Comparison of ENCODE assay signal across 20 cellular contexts in the genomic region with DNA sequence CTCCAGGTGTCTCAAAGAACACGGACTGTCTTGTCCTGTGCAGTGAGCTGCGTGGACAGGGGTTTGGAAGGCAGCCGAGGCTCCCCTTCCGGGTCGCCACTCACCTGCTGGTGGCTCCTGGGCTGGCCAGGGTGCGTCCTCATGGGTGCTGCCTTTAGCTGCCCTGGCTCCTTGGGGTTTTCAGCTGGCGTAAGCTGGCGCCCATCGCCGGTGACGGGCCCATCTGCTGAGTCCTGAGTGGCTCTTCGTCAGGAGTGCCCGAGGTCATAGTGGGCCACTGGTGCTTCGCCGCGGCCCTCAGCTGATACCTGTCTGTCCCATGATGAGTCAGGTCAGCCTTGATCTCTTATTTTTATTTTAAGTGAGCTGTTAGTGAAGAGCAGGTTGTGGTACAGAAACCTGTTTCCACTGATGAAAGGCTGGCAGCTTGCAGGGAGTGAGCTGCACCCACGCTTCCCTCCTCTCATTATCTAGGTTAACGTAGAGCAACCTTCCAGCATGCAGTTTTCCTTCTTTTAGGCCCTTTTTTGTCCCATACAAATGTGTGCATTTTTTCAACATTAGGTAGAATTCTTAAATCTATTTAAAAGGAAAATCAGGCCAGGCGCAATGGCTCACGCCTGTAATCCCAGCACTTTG. TPM values are rescaled to one million over a fixed set of nuclear protein-coding genes. Genes with fewer than 3 reads are reported as not detected.
DNase-seq lines count a peak whose midpoint lies in the region; FAIRE-seq and TF ChIP-seq lines count a peak whose summit lies in the region.
"Had no signal": no experiment of that assay in that cellular context is flagged by ENCODE, and none has a peak within 500 bp of the region (broad histone marks: within the 10 kb centered on the region; RNA-seq: fewer than 3 reads in every experiment).

No MANE protein-coding gene starts in this region.

- DNase-seq in CD14-positive monocyte (ENCODE audit: low spot score) (no peak), H7 (peak; percentile 54), left ventricle myocardium inferior (peak; percentile 9), putamen (ENCODE audit: low spot score) (peak; percentile 67), kidney (no peak), UCSD-AML1 (lab: John Stamatoyannopoulos, UW; ENCODE audit: unreplicated experiment) (no peak)
- no peak for DNase-seq in activated CD8-positive, alpha-beta memory T cell treated with anti-CD3 and anti-CD28 coated beads, Interleukin-2, amount 50 U/mL, for 4 hours
- DNase-seq: AML-193, DND-41, HFFc6, KG1, NCI-H1694 treated with DMSO at 0.1 percent for 48 hours, NCI-H2107, NCI-H510A, NCI-H748 treated with DMSO at 0.1 percent for 48 hours, OCI-M1, SIG-M5 had no signal

- H3K36me3 Mint-ChIP-seq in CD14-positive monocyte = peaks cover 69 to 94% of the 10 kb centered on the region in 2 donors

- no peak for FAIRE-seq in kidney (lab: Jason Lieb, UNC)
- FAIRE-seq: H54 had no signal

- no peaks in the 10 kb centered on the region for H3K4me1 Mint-ChIP-seq in CD14-positive monocyte

- H3K9me3 ChIP-seq in left ventricle myocardium inferior (replicated peaks) = no peaks in the 10 kb centered on the region
- no peaks in the 10 kb centered on the region for H3K9me3 ChIP-seq in kidney (ENCODE audit: control insufficient read depth in 1 of 2, low read length in 2 of 2)

- H3K27me3 ChIP-seq in H7 (ENCODE audit: control insufficient read depth, insufficient read depth, low read length) (no peaks in the 10 kb centered on the region), left ventricle myocardium inferior (ENCODE audit: low read depth) (no peaks in the 10 kb centered on the region)

- H3K4me3 Mint-ChIP-seq in CD14-positive monocyte = peak overlapping the region in 1 of 2 donors; percentile 24
- H3K4me3 Mint-ChIP-seq: HFFc6 had no signal

- H3K27ac Mint-ChIP-seq in CD14-positive monocyte = peak overlapping the region in 4 of 7 donors; percentile 15 to 66 (median 38)
- H3K27ac Mint-ChIP-seq: HFFc6 had no signal

- no peaks in the 10 kb centered on the region for H3K9me3 Mint-ChIP-seq in CD14-positive monocyte
- H3K9me3 Mint-ChIP-seq: HFFc6 had no signal

- intact Hi-C loops in CD14-positive monocyte (cut with micrococcal nuclease) (no loop called here), left ventricle myocardium inferior (cut with micrococcal nuclease) (no loop called here), kidney (cut with DNase I) (no loop called here)

- no peak overlapping the region for H3K9ac ChIP-seq in kidney (ENCODE audit: low read length in 2 of 2)

- H3K27me3 Mint-ChIP-seq in CD14-positive monocyte (ENCODE audit: low read depth in 3 of 3) = no peaks in the 10 kb centered on the region

- H3K4me1 ChIP-seq in left ventricle myocardium inferior (peaks cover 2% of the 10 kb centered on the region), kidney (ENCODE audit: control insufficient read depth in 1 of 2, insufficient read depth in 1 of 2, low read depth in 1 of 2, low read length in 2 of 2) (peaks cover 4 to 23% of the 10 kb centered on the region in 2 donors)

- H3K27ac ChIP-seq in left ventricle myocardium inferior (replicated peaks) (no peak overlapping the region), kidney (ENCODE audit: low read depth in 2 of 2, low read length in 2 of 2) (no peak overlapping the region)

- H3K36me3 ChIP-seq in H7 (replicated peaks; ENCODE audit: control insufficient read depth, insufficient read depth, low read length) (peaks cover 11% of the 10 kb centered on the region), left ventricle myocardium inferior (peaks cover 89% of the 10 kb centered on the region), kidney (ENCODE audit: control insufficient read depth in 1 of 2, insufficient read depth in 2 of 2, low read length in 2 of 2) (peaks cover 20 to 53% of the 10 kb centered on the region in 2 donors)

- TF ChIP-seq CTCF in CD14-positive monocyte (IDR thresholded peaks at IDR 0.05) (no peak), left ventricle myocardium inferior (IDR thresholded peaks at IDR 0.05; ENCODE audit: borderline replicate concordance) (no peak), kidney (IDR thresholded peaks at IDR 0.05; ENCODE audit: borderline replicate concordance, extremely low read depth, insufficient read depth) (no peak)

- no peak overlapping the region for H3K4me3 ChIP-seq in H7 (ENCODE audit: insufficient read depth, low read depth, low read length)
- H3K4me3 ChIP-seq in left ventricle myocardium inferior = no peak overlapping the region
- H3K4me3 ChIP-seq in kidney (ENCODE audit: low read length in 2 of 2) = no peak overlapping the region

RNA-seq across cellular contexts. Expression of gene EPN1, which starts 18.4 kb away (rescaled TPM):
- polyA plus RNA-seq in CD14-positive monocyte (10 to 100 TPM; 18.7 to 19.2 TPM), kidney (ENCODE audit: insufficient read depth, low read depth, low replicate concordance) (138 TPM)
- total RNA-seq in H7 (2014; rRNA removed; shearing (Covaris generic)) = 156 and 157 TPM in 2 replicates
- total RNA-seq in left ventricle myocardium inferior (205 TPM), kidney (145 TPM)

RNA-seq across cellular contexts. Expression of gene U2AF2, which starts 38.6 kb away (rescaled TPM):
- polyA plus RNA-seq in CD14-positive monocyte = 1 to 10 TPM; 5.3 to 5.4 TPM
- total RNA-seq in H7 (2014; rRNA removed; shearing (Covaris generic)) = 231 and 289 TPM in 2 replicates
- 74.0 TPM for total RNA-seq in left ventricle myocardium inferior
- total RNA-seq in kidney = 161 TPM
- 54.8 TPM for polyA plus RNA-seq in kidney (ENCODE audit: insufficient read depth, low read depth, low replicate concordance)

RNA-seq across cellular contexts. Expression of gene NLRP9, which starts 44.7 kb away (rescaled TPM):
- not detected for polyA plus RNA-seq in CD14-positive monocyte
- not detected in 2 replicates for total RNA-seq in H7 (2014; rRNA removed; shearing (Covaris generic))
- not detected for total RNA-seq in left ventricle myocardium inferior
- total RNA-seq in kidney = 0.09 TPM
- polyA plus RNA-seq in kidney (ENCODE audit: insufficient read depth, low read depth, low replicate concordance) = not detected
- total RNA-seq: G401, HFFc6, HT-29 had no signal

RNA-seq across cellular contexts. Expression of gene CCDC106, which starts 45.4 kb away (rescaled TPM):
- 1 to 10 TPM in 1 of 2 donors, under 1 TPM in 1; 0.74 to 1.2 TPM for polyA plus RNA-seq in CD14-positive monocyte
- 13.2 and 14.4 TPM in 2 replicates for total RNA-seq in H7 (2014; rRNA removed; shearing (Covaris generic))
- 14.6 TPM for total RNA-seq in left ventricle myocardium inferior
- total RNA-seq in kidney = 22.7 TPM
- 51.9 TPM for polyA plus RNA-seq in kidney (ENCODE audit: insufficient read depth, low read depth, low replicate concordance)

RNA-seq across cellular contexts. Expression of gene ZNF581, which starts 50.0 kb away (rescaled TPM):
- polyA plus RNA-seq in CD14-positive monocyte = 10 to 100 TPM; 29.4 to 31.6 TPM
- 64.7 and 67.0 TPM in 2 replicates for total RNA-seq in H7 (2014; rRNA removed; shearing (Covaris generic))
- total RNA-seq in left ventricle myocardium inferior = 7.1 TPM
- 23.6 TPM for total RNA-seq in kidney
- 22.0 TPM for polyA plus RNA-seq in kidney (ENCODE audit: insufficient read depth, low read depth, low replicate concordance)

Comparison
In these comparisons a context has a peak if more than half of its experiments do, and no peak if none do; other contexts are left out.
1. DNase-seq: peak in H7 (single experiment), left ventricle myocardium inferior (single experiment) and putamen (single experiment); none in CD14-positive monocyte (single experiment), activated CD8-positive, alpha-beta memory T cell treated with anti-CD3 and anti-CD28 coated beads, Interleukin-2, amount 50 U/mL, for 4 hours (single experiment), kidney (single experiment) and UCSD-AML1 (single experiment).